Comparison of ENCODE assay signal across 10 cellular contexts in genomic region chr14:75049731-75050201, GRCh38. TPM values are rescaled to one million over a fixed set of nuclear protein-coding genes. Genes with fewer than 3 reads are reported as not detected.
DNase-seq lines count a peak whose midpoint lies in the region; ATAC-seq and TF ChIP-seq lines count a peak whose summit lies in the region.
"Had no signal": no experiment of that assay in that cellular context is flagged by ENCODE, and none has a peak within 500 bp of the region (broad histone marks: within the 10 kb centered on the region; RNA-seq: fewer than 3 reads in every experiment).

No MANE protein-coding gene starts in this region.

- no peak for ATAC-seq in stimulated activated naive B cell treated with anti-CD40 and anti-IgM and Interleukin-4, amounts not matched to agents 10 μg/mL and 1 μg/mL and 100 μg/mL, for 72 hours (replicated peaks)

- H3F3A ChIP-seq in smooth muscle cell (ENCODE audit: low read depth), result no peaks in the 10 kb centered on the region

- peak overlapping the region; percentile 40 to 94 for H3K4me3 Mint-ChIP-seq in stimulated activated naive B cell treated with anti-CD40 and anti-IgM and Interleukin-4, amounts not matched to agents 10 μg/mL and 1 μg/mL and 100 μg/mL, for 72 hours

- peaks cover 24% of the 10 kb centered on the region for H3K79me2 ChIP-seq in smooth muscle cell (ENCODE audit: low read depth)

- no peaks in the 10 kb centered on the region for H3K9me3 Mint-ChIP-seq in stimulated activated naive B cell treated with anti-CD40 and anti-IgM and Interleukin-4, amounts not matched to agents 10 μg/mL and 1 μg/mL and 100 μg/mL, for 72 hours

- H4K20me1 ChIP-seq in smooth muscle cell (ENCODE audit: low read depth), result no peaks in the 10 kb centered on the region

- no peaks in the 10 kb centered on the region for H3K9me3 ChIP-seq in Peyer's patch
- H3K9me3 ChIP-seq in smooth muscle cell (replicated peaks; ENCODE audit: low read depth), result no peaks in the 10 kb centered on the region

- H3K36me3 Mint-ChIP-seq in stimulated activated naive B cell treated with anti-CD40 and anti-IgM and Interleukin-4, amounts not matched to agents 10 μg/mL and 1 μg/mL and 100 μg/mL, for 72 hours, result peaks cover 9 to 39% of the 10 kb centered on the region in 2 donors

- no peak overlapping the region for H3K4me2 ChIP-seq in smooth muscle cell

- H3K27me3 Mint-ChIP-seq in stimulated activated naive B cell treated with anti-CD40 and anti-IgM and Interleukin-4, amounts not matched to agents 10 μg/mL and 1 μg/mL and 100 μg/mL, for 72 hours, result no peaks in the 10 kb centered on the region

- TF ChIP-seq POLR2A in Peyer's patch (IDR thresholded peaks at IDR 0.05), result no peak

- TF ChIP-seq CTCF in Peyer's patch (IDR thresholded peaks at IDR 0.05) (no peak), fibroblast of mammary gland (conservative IDR thresholded peaks at IDR 0.05; ENCODE audit: control insufficient read depth, insufficient read depth, low read depth, low read length) (no peak), smooth muscle cell (IDR thresholded peaks at IDR 0.05; ENCODE audit: borderline replicate concordance, insufficient read depth, poor library complexity, severe bottlenecking) (no peak)

- peak overlapping the region; percentile 26 for H3K27ac Mint-ChIP-seq in stimulated activated naive B cell treated with anti-CD40 and anti-IgM and Interleukin-4, amounts not matched to agents 10 μg/mL and 1 μg/mL and 100 μg/mL, for 72 hours

- H3K36me3 ChIP-seq in Peyer's patch, result peaks cover 0 to 3% (median 0%) of the 10 kb centered on the region in 3 donors
- H3K36me3 ChIP-seq in smooth muscle cell (ENCODE audit: low read depth), result no peaks in the 10 kb centered on the region

- H3K4me1 Mint-ChIP-seq in stimulated activated naive B cell treated with anti-CD40 and anti-IgM and Interleukin-4, amounts not matched to agents 10 μg/mL and 1 μg/mL and 100 μg/mL, for 72 hours, result peaks cover 16 to 31% of the 10 kb centered on the region in 2 donors

- no peak overlapping the region for H3K4me3 ChIP-seq in Peyer's patch
- no peak overlapping the region for H3K4me3 ChIP-seq in fibroblast of mammary gland (ENCODE audit: control insufficient read depth, low read depth, low read length)
- H3K4me3 ChIP-seq in smooth muscle cell, result no peak overlapping the region

- no peak overlapping the region for H3K9ac ChIP-seq in smooth muscle cell (ENCODE audit: low read depth)

- H3K4me1 ChIP-seq in Peyer's patch (peaks cover 0 to 11% (median 0%) of the 10 kb centered on the region in 4 donors), smooth muscle cell (ENCODE audit: low read depth) (peaks cover 4% of the 10 kb centered on the region)

- H3K27ac ChIP-seq in Peyer's patch (peak overlapping the region; percentile 24 to 94 (median 47)), smooth muscle cell (ENCODE audit: low read depth) (no peak overlapping the region)

- no peak overlapping the region for H2AFZ ChIP-seq in smooth muscle cell (ENCODE audit: low read depth)

- H3K27me3 ChIP-seq in Peyer's patch (no peaks in the 10 kb centered on the region), smooth muscle cell (ENCODE audit: low read depth) (no peaks in the 10 kb centered on the region)

- WGBS in smooth muscle cell (ENCODE audit: low lambda C conversion rate), result 98% methylated on average over 3 of the region's 3 CpGs

- DNase-seq in SIG-M5 treated with dmso at 0.1 percent for 504 hours (lab: John Stamatoyannopoulos, UW; ENCODE audit: unreplicated experiment) (peak; percentile 18), SIG-M5 (lab: John Stamatoyannopoulos, UW) (no peak), Peyer's patch (no peak), fibroblast of mammary gland (ENCODE audit: low read depth) (peak; percentile 76), smooth muscle cell (lab: John Stamatoyannopoulos, UW; ENCODE audit: unreplicated experiment) (no peak), ureter (ENCODE audit: low spot score) (no peak), DMS153 (lab: John Stamatoyannopoulos, UW) (no peak)
- DNase-seq in stimulated activated naive B cell treated with anti-CD40 and anti-IgM and Interleukin-4, amounts not matched to agents 10 μg/mL and 1 μg/mL and 100 μg/mL, for 72 hours, result no peak
- DNase-seq: 8988T, NCI-H1105 treated with DMSO at 0.1 percent for 48 hours had no signal

RNA-seq across cellular contexts. Expression of gene MLH3, which starts 1.5 kb away (rescaled TPM):
- total RNA-seq in Peyer's patch (10 to 100 TPM; 40.6 to 57.0 (median 48.5) TPM), smooth muscle cell (18.9 and 23.5 TPM in 2 replicates), ureter (44.2 TPM)
- polyA plus RNA-seq in smooth muscle cell, result 9.6 and 11.5 TPM in 2 replicates

RNA-seq across cellular contexts. Expression of gene ACYP1, which starts 14.1 kb away (rescaled TPM):
- total RNA-seq in Peyer's patch (10 to 100 TPM; 15.7 to 36.4 (median 25.0) TPM), smooth muscle cell (6.9 and 12.2 TPM in 2 replicates), ureter (14.1 TPM)
- polyA plus RNA-seq in smooth muscle cell, result 14.9 and 17.3 TPM in 2 replicates

RNA-seq across cellular contexts. Expression of gene ZC2HC1C, which starts 19.7 kb away (rescaled TPM):
- total RNA-seq in Peyer's patch, result 10 to 100 TPM in 3 of 4 donors, 1 to 10 TPM in 1; 9.2 to 18.3 (median 14.9) TPM
- 0.18 and 0.31 TPM in 2 replicates for total RNA-seq in smooth muscle cell
- 0.53 and 2.6 TPM in 2 replicates for polyA plus RNA-seq in smooth muscle cell
- 3.0 TPM for total RNA-seq in ureter

RNA-seq across cellular contexts. Expression of gene EIF2B2, which starts 47.0 kb away (rescaled TPM):
- 10 to 100 TPM; 32.3 to 38.6 (median 34.7) TPM for total RNA-seq in Peyer's patch
- total RNA-seq in smooth muscle cell, result 38.0 and 47.4 TPM in 2 replicates
- 64.3 and 71.2 TPM in 2 replicates for polyA plus RNA-seq in smooth muscle cell
- 39.2 TPM for total RNA-seq in ureter

Comparison
In these comparisons a context has a peak if more than half of its experiments do, and no peak if none do; other contexts are left out.
1. DNase-seq: peak in SIG-M5 treated with dmso at 0.1 percent for 504 hours (single experiment) and fibroblast of mammary gland (single experiment); none in SIG-M5 (single experiment), Peyer's patch (0 of 3), stimulated activated naive B cell treated with anti-CD40 and anti-IgM and Interleukin-4, amounts not matched to agents 10 μg/mL and 1 μg/mL and 100 μg/mL, for 72 hours (single experiment), smooth muscle cell (single experiment), ureter (single experiment) and DMS153 (single experiment).